ENCODE assay signal across 1 cellular context in the genomic region with DNA sequence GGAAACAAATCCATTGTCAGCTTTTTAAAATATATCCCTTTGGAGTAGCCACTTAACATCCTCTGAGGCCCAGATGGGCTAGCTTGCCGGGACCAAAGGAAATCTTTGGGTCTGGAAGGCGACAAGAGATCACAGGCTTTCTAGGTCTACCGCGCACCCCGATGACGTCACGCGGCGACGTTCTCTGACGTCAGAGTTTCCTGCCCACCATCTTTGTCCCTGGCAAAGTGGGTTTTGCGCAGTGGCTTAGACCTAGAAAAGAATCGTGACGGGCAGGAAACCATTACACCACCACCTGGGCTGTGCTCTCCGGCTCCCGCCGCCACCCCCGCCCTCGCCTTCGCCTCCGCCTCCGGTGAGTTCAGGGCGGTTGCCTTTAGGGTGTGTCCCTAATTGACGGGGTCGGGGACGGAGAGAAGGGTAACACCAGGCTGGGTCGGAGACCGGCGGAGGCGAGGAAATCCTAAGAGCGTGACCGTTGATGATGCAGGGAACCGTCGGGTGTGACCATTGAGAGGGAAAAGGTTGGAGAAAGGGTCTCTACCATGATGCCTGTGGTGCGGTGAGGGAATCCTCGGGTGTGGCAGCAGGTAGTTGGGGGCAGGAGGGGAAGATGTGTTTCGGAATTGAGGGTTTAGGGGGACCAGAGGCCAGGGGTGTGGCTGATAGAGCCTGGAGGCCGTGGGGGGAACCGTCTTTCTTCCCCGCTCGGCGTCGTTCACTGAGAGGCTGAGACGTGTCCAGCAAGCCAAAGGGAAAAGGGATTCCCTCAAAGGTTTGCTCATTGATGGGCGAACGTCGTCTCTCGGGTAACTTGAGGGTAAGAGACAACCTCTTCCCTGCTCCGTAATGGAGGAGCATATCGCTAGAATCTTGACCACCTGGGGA.
TF ChIP-seq lines count a peak whose summit lies in the region.

A gene (plus strand): TSS at position 249 of the 888 bp plus-strand sequence. CDS start 6,709 bp downstream, outside the sequence.

TF ChIP-seq in HepG2, 621 proteins besides CTCF, POLR2A, EP300 and RAD21 (continued from another document and continues in another):
- TF ChIP-seq, protein P1, sequence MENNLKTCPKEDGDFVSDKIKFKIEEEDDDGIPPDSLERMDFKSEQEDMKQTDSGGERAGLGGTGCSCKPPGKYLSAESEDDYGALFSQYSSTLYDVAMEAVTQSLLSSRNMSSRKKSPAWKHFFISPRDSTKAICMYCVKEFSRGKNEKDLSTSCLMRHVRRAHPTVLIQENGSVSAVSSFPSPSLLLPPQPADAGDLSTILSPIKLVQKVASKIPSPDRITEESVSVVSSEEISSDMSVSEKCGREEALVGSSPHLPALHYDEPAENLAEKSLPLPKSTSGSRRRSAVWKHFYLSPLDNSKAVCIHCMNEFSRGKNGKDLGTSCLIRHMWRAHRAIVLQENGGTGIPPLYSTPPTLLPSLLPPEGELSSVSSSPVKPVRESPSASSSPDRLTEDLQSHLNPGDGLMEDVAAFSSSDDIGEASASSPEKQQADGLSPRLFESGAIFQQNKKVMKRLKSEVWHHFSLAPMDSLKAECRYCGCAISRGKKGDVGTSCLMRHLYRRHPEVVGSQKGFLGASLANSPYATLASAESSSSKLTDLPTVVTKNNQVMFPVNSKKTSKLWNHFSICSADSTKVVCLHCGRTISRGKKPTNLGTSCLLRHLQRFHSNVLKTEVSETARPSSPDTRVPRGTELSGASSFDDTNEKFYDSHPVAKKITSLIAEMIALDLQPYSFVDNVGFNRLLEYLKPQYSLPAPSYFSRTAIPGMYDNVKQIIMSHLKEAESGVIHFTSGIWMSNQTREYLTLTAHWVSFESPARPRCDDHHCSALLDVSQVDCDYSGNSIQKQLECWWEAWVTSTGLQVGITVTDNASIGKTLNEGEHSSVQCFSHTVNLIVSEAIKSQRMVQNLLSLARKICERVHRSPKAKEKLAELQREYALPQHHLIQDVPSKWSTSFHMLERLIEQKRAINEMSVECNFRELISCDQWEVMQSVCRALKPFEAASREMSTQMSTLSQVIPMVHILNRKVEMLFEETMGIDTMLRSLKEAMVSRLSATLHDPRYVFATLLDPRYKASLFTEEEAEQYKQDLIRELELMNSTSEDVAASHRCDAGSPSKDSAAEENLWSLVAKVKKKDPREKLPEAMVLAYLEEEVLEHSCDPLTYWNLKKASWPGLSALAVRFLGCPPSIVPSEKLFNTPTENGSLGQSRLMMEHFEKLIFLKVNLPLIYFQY (CRISPR knock-in tag; IDR thresholded peaks at IDR 0.05; ENCODE audit: borderline replicate concordance), result peak; percentile 62; the same call in 1 of the 2 replicates
- no peak for TF ChIP-seq ZNF670 (CRISPR knock-in tag; IDR thresholded peaks at IDR 0.05; ENCODE audit: borderline replicate concordance)
- TF ChIP-seq ZNF17 (CRISPR knock-in tag; IDR thresholded peaks at IDR 0.05), result no peak
- no peak for TF ChIP-seq PLRG1 (conservative IDR thresholded peaks at IDR 0.05)
- TF ChIP-seq ZKSCAN1 (IDR thresholded peaks at IDR 0.05; ENCODE audit: low read length), result no peak
- TF ChIP-seq, protein P2, sequence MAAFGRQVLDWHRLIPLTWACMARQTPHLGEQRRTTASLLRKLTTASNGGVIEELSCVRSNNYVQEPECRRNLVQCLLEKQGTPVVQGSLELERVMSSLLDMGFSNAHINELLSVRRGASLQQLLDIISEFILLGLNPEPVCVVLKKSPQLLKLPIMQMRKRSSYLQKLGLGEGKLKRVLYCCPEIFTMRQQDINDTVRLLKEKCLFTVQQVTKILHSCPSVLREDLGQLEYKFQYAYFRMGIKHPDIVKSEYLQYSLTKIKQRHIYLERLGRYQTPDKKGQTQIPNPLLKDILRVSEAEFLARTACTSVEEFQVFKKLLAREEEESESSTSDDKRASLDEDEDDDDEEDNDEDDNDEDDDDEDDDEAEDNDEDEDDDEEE (CRISPR knock-in tag; IDR thresholded peaks at IDR 0.05), result 0 out of 2 replicates have a peak, but pooled peaks have one; percentile 51
- no peak for TF ChIP-seq ZNF30 (CRISPR knock-in tag; IDR thresholded peaks at IDR 0.05)
- peak; percentile 68; the same call in 1 of the 2 replicates for TF ChIP-seq STAT5B (CRISPR knock-in tag; IDR thresholded peaks at IDR 0.05)
- TF ChIP-seq NFYB (CRISPR knock-in tag; IDR thresholded peaks at IDR 0.05), result no peak; the same call in 1 of the 2 replicates
- TF ChIP-seq ZNF251 (CRISPR knock-in tag; IDR thresholded peaks at IDR 0.05), result no peak
- TF ChIP-seq, protein P3, sequence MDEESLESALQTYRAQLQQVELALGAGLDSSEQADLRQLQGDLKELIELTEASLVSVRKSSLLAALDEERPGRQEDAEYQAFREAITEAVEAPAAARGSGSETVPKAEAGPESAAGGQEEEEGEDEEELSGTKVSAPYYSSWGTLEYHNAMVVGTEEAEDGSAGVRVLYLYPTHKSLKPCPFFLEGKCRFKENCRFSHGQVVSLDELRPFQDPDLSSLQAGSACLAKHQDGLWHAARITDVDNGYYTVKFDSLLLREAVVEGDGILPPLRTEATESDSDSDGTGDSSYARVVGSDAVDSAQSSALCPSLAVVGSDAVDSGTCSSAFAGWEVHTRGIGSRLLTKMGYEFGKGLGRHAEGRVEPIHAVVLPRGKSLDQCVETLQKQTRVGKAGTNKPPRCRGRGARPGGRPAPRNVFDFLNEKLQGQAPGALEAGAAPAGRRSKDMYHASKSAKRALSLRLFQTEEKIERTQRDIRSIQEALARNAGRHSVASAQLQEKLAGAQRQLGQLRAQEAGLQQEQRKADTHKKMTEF (CRISPR knock-in tag; IDR thresholded peaks at IDR 0.05), result peak; percentile 85; the same call in 1 of the 2 replicates
- TF ChIP-seq, protein P4, sequence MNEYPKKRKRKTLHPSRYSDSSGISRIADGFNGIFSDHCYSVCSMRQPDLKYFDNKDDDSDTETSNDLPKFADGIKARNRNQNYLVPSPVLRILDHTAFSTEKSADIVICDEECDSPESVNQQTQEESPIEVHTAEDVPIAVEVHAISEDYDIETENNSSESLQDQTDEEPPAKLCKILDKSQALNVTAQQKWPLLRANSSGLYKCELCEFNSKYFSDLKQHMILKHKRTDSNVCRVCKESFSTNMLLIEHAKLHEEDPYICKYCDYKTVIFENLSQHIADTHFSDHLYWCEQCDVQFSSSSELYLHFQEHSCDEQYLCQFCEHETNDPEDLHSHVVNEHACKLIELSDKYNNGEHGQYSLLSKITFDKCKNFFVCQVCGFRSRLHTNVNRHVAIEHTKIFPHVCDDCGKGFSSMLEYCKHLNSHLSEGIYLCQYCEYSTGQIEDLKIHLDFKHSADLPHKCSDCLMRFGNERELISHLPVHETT (CRISPR knock-in tag; conservative IDR thresholded peaks at IDR 0.05), result peak; percentile 54; the same call in 1 of the 2 replicates
- peak; percentile 49; the same call in 1 of the 2 replicates for TF ChIP-seq SP4 (CRISPR knock-in tag; IDR thresholded peaks at IDR 0.05)
- TF ChIP-seq KLF15 (CRISPR knock-in tag; IDR thresholded peaks at IDR 0.05; ENCODE audit: borderline replicate concordance), result no peak
- TF ChIP-seq ZNF138 (CRISPR knock-in tag; IDR thresholded peaks at IDR 0.05; ENCODE audit: low read depth), result no peak
- no peak for TF ChIP-seq ONECUT2 (CRISPR knock-in tag; IDR thresholded peaks at IDR 0.05)
- no peak for TF ChIP-seq MBD4 (IDR thresholded peaks at IDR 0.05; ENCODE audit: borderline replicate concordance, low read length)
- TF ChIP-seq ATF1 (CRISPR knock-in tag; IDR thresholded peaks at IDR 0.05), result peak; percentile 100
- no peak for TF ChIP-seq HNRNPUL1 (IDR thresholded peaks at IDR 0.05; ENCODE audit: low read depth, low read length)
- TF ChIP-seq MXD4 (CRISPR knock-in tag; IDR thresholded peaks at IDR 0.05), result 0 out of 2 replicates have a peak, but pooled peaks have one; percentile 73
- no peak for TF ChIP-seq CHCHD3 (CRISPR knock-in tag; IDR thresholded peaks at IDR 0.05)
- TF ChIP-seq ZNF678 (CRISPR knock-in tag; IDR thresholded peaks at IDR 0.05), result no peak
- TF ChIP-seq ETV5 (CRISPR knock-in tag; IDR thresholded peaks at IDR 0.05; ENCODE audit: borderline replicate concordance), result peak; percentile 79
- 0 out of 2 replicates have a peak, but pooled peaks have one; percentile 62 for TF ChIP-seq ZNF749 (CRISPR knock-in tag; IDR thresholded peaks at IDR 0.05; ENCODE audit: borderline replicate concordance)
- TF ChIP-seq NCOA5 (CRISPR knock-in tag; IDR thresholded peaks at IDR 0.05), result no peak
- TF ChIP-seq EZH2 (conservative IDR thresholded peaks at IDR 0.05; ENCODE audit: low read depth, low read length), result no peak
- no peak for TF ChIP-seq PRPF4 (IDR thresholded peaks at IDR 0.05; ENCODE audit: low read depth, low read length, poor library complexity, severe bottlenecking)
- TF ChIP-seq FIP1L1 (IDR thresholded peaks at IDR 0.05; ENCODE audit: borderline replicate concordance, insufficient read depth, low read depth, low read length), result no peak
- no peak for TF ChIP-seq MATR3 (CRISPR knock-in tag; IDR thresholded peaks at IDR 0.05)
- TF ChIP-seq FOXK1 (CRISPR knock-in tag; IDR thresholded peaks at IDR 0.05; ENCODE audit: borderline replicate concordance, low read depth), result peak; percentile 88; the same call in 1 of the 2 replicates
- no peak for TF ChIP-seq POLR2AphosphoS2 (IDR thresholded peaks at IDR 0.05; ENCODE audit: low read depth, low read length)
- TF ChIP-seq HDAC2 (CRISPR knock-in tag; IDR thresholded peaks at IDR 0.05), result peak; percentile 87
- TF ChIP-seq MTA1 (CRISPR knock-in tag; IDR thresholded peaks at IDR 0.05; ENCODE audit: borderline replicate concordance), result peak; percentile 36; the same call in 1 of the 2 replicates
- peak in 1 of 2 experiments; percentile 71; a peak in 1 of 4 replicates for TF ChIP-seq KLF16 (CRISPR knock-in tag; IDR thresholded peaks at IDR 0.05)
- TF ChIP-seq, protein P5, sequence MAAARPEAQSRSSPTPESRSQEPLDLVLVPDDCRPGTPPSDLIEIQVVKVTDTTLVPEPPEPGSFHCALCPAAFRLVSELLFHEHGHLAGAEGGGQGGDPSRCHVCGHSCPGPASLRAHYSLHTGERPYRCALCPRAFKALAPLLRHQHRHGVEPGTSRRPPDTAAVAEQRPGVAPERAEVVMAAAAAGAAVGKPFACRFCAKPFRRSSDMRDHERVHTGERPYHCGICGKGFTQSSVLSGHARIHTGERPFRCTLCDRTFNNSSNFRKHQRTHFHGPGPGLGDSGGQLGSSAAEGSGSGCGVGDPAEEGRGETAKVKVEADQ (CRISPR knock-in tag; IDR thresholded peaks at IDR 0.05; ENCODE audit: borderline replicate concordance), result no peak
- peak; percentile 96 for TF ChIP-seq ZMYM4 (CRISPR knock-in tag; IDR thresholded peaks at IDR 0.05)
- TF ChIP-seq, protein P6, sequence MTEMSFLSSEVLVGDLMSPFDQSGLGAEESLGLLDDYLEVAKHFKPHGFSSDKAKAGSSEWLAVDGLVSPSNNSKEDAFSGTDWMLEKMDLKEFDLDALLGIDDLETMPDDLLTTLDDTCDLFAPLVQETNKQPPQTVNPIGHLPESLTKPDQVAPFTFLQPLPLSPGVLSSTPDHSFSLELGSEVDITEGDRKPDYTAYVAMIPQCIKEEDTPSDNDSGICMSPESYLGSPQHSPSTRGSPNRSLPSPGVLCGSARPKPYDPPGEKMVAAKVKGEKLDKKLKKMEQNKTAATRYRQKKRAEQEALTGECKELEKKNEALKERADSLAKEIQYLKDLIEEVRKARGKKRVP (CRISPR knock-in tag; IDR thresholded peaks at IDR 0.05), result peak in 1 of 2 experiments; percentile 67; a peak in 2 of 4 replicates
- peak; percentile 52; the same call in 1 of the 2 replicates for TF ChIP-seq TBX2 (CRISPR knock-in tag; IDR thresholded peaks at IDR 0.05; ENCODE audit: borderline replicate concordance)
- TF ChIP-seq CBX5 (CRISPR knock-in tag; IDR thresholded peaks at IDR 0.05; ENCODE audit: borderline replicate concordance), result peak; percentile 93
- peak; percentile 60; the same call in 1 of the 2 replicates for TF ChIP-seq BRD4 (CRISPR knock-in tag; IDR thresholded peaks at IDR 0.05)
- TF ChIP-seq CHD2 (IDR thresholded peaks at IDR 0.05; ENCODE audit: low read depth, low read length), result no peak
- TF ChIP-seq KAT2B (IDR thresholded peaks at IDR 0.05; ENCODE audit: borderline replicate concordance, low read depth, low read length), result no peak
- TF ChIP-seq SRSF4 (IDR thresholded peaks at IDR 0.05; ENCODE audit: low read depth, low read length, poor library complexity, severe bottlenecking), result no peak
- TF ChIP-seq, protein P7, sequence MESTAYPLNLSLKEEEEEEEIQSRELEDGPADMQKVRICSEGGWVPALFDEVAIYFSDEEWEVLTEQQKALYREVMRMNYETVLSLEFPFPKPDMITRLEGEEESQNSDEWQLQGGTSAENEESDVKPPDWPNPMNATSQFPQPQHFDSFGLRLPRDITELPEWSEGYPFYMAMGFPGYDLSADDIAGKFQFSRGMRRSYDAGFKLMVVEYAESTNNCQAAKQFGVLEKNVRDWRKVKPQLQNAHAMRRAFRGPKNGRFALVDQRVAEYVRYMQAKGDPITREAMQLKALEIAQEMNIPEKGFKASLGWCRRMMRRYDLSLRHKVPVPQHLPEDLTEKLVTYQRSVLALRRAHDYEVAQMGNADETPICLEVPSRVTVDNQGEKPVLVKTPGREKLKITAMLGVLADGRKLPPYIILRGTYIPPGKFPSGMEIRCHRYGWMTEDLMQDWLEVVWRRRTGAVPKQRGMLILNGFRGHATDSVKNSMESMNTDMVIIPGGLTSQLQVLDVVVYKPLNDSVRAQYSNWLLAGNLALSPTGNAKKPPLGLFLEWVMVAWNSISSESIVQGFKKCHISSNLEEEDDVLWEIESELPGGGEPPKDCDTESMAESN (CRISPR knock-in tag; conservative IDR thresholded peaks at IDR 0.05), result peak; percentile 75; the same call in 1 of the 2 replicates
- TF ChIP-seq JUN (CRISPR knock-in tag; IDR thresholded peaks at IDR 0.05), result peak; percentile 68; the same call in 1 of the 2 replicates
- TF ChIP-seq DPF2 (CRISPR knock-in tag; IDR thresholded peaks at IDR 0.05; ENCODE audit: borderline replicate concordance, low read depth), result no peak
- TF ChIP-seq ZNF788 (CRISPR knock-in tag; IDR thresholded peaks at IDR 0.05; ENCODE audit: borderline replicate concordance), result peak; percentile 81; the same call in 1 of the 2 replicates
- TF ChIP-seq TMF1 (CRISPR knock-in tag; IDR thresholded peaks at IDR 0.05; ENCODE audit: low read depth), result no peak
- TF ChIP-seq, protein P8, sequence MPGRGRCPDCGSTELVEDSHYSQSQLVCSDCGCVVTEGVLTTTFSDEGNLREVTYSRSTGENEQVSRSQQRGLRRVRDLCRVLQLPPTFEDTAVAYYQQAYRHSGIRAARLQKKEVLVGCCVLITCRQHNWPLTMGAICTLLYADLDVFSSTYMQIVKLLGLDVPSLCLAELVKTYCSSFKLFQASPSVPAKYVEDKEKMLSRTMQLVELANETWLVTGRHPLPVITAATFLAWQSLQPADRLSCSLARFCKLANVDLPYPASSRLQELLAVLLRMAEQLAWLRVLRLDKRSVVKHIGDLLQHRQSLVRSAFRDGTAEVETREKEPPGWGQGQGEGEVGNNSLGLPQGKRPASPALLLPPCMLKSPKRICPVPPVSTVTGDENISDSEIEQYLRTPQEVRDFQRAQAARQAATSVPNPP (CRISPR knock-in tag; IDR thresholded peaks at IDR 0.05), result no peak
- no peak for TF ChIP-seq ZNF205 (CRISPR knock-in tag; IDR thresholded peaks at IDR 0.05)
- peak; percentile 88 for TF ChIP-seq ZMYM2 (CRISPR knock-in tag; IDR thresholded peaks at IDR 0.05)
- TF ChIP-seq HIVEP1 (CRISPR knock-in tag; IDR thresholded peaks at IDR 0.05), result peak; percentile 88
- no peak for TF ChIP-seq ZSCAN25 (CRISPR knock-in tag; IDR thresholded peaks at IDR 0.05)
- peak; percentile 97 for TF ChIP-seq ASH2L (IDR thresholded peaks at IDR 0.05; ENCODE audit: insufficient read length, low read depth, low read length)
- no peak for TF ChIP-seq ZNF773 (CRISPR knock-in tag; IDR thresholded peaks at IDR 0.05; ENCODE audit: borderline replicate concordance)
- no peak for TF ChIP-seq ZNF629 (CRISPR knock-in tag; conservative IDR thresholded peaks at IDR 0.05)
- TF ChIP-seq ZNF777 (CRISPR knock-in tag; IDR thresholded peaks at IDR 0.05), result peak; percentile 85
